In genomic region chr6:1335367-1336037, GRCh38 we compare ENCODE assay signal across 9 cellular contexts. TPM values are rescaled to one million over a fixed set of nuclear protein-coding genes. Genes with fewer than 3 reads are reported as not detected.
DNase-seq lines count a peak whose midpoint lies in the region; ATAC-seq and TF ChIP-seq lines count a peak whose summit lies in the region.
"Had no signal": no experiment of that assay in that cellular context is flagged by ENCODE, and none has a peak within 500 bp of the region (broad histone marks: within the 10 kb centered on the region; RNA-seq: fewer than 3 reads in every experiment).

No MANE protein-coding gene starts in this region.

- TF ChIP-seq POLR2A in tibial nerve (IDR thresholded peaks at IDR 0.05): no peak

- DNase-seq in Caco-2: peak; percentile 90 to 94
- peak; percentile 28 for DNase-seq in NCI-H1105 (lab: John Stamatoyannopoulos, UW)
- peak; percentile 23 for DNase-seq in endothelial cell (ENCODE audit: low spot score)
- DNase-seq in tibial nerve (ENCODE audit: low spot score in 2 of 2): no peak
- DNase-seq in NCI-H1436 treated with DMSO at 0.1 percent for 48 hours (lab: John Stamatoyannopoulos, UW): no peak
- DNase-seq: stimulated activated naive B cell treated with anti-CD40 and anti-IgM and Interleukin-4, amounts not matched to agents 10 μg/mL and 1 μg/mL and 100 μg/mL, for 72 hours had no signal

- peaks cover 24% of the 10 kb centered on the region for H3K4me1 Mint-ChIP-seq in Caco-2 (ENCODE audit: low read depth, unreplicated experiment)
- peaks cover 13% of the 10 kb centered on the region for H3K4me1 Mint-ChIP-seq in endothelial cell (ENCODE audit: unreplicated experiment)
- H3K4me1 Mint-ChIP-seq: stimulated activated naive B cell treated with anti-CD40 and anti-IgM and Interleukin-4, amounts not matched to agents 10 μg/mL and 1 μg/mL and 100 μg/mL, for 72 hours had no signal

- WGBS in tibial nerve, 2 donors: 48 to 49% methylated on average over 14 of the region's 14 CpGs

- H3K4me3 Mint-ChIP-seq in Caco-2 (ENCODE audit: unreplicated experiment) (peak overlapping the region; percentile 53), endothelial cell (ENCODE audit: unreplicated experiment) (no peak overlapping the region)
- H3K4me3 Mint-ChIP-seq: stimulated activated naive B cell treated with anti-CD40 and anti-IgM and Interleukin-4, amounts not matched to agents 10 μg/mL and 1 μg/mL and 100 μg/mL, for 72 hours had no signal

- H3K4me3 ChIP-seq in Caco-2 (ENCODE audit: low read depth, low read length) (no peak overlapping the region), muscle layer of duodenum (ENCODE audit: low read depth in 1 of 2, low read length in 2 of 2) (no peak overlapping the region), tibial nerve (no peak overlapping the region)

- ATAC-seq in GM18517 (IDR thresholded peaks at IDR 0.05; ENCODE audit: unreplicated experiment): no peak
- no peak for ATAC-seq in GM21529 (IDR thresholded peaks at IDR 0.05; ENCODE audit: unreplicated experiment)

- H3K27me3 Mint-ChIP-seq in Caco-2 (ENCODE audit: insufficient read depth, unreplicated experiment) (no peaks in the 10 kb centered on the region), endothelial cell (ENCODE audit: unreplicated experiment) (no peaks in the 10 kb centered on the region)

- H3K27ac Mint-ChIP-seq in Caco-2 (ENCODE audit: unreplicated experiment) (peak overlapping the region; percentile 74), endothelial cell (ENCODE audit: unreplicated experiment) (no peak overlapping the region)
- H3K27ac Mint-ChIP-seq: stimulated activated naive B cell treated with anti-CD40 and anti-IgM and Interleukin-4, amounts not matched to agents 10 μg/mL and 1 μg/mL and 100 μg/mL, for 72 hours had no signal

- CTCF ChIA-PET in Caco-2 (lab: Charles Lee): interaction anchor here (0.8 to 2.6 kb wide), 14 partner anchors 10 to 614 kb away, joined by 3 to 27 read pairs (median 4); partner anchors contain the start of gene FOXQ1

- no peaks in the 10 kb centered on the region for H3K27me3 ChIP-seq in Caco-2 (replicated peaks; ENCODE audit: control insufficient read depth, insufficient read depth, low read length)
- H3K27me3 ChIP-seq in muscle layer of duodenum (ENCODE audit: low read depth, low read length): no peaks in the 10 kb centered on the region
- no peaks in the 10 kb centered on the region for H3K27me3 ChIP-seq in tibial nerve

- intact Hi-C loops in Caco-2 (cut with micrococcal nuclease; ENCODE audit: unreplicated experiment): loop anchor here (1.0 to 2.0 kb wide), 9 partner anchors 10 to 613 kb away; no protein-coding TSS in a partner anchor

- no peaks in the 10 kb centered on the region for H3K36me3 ChIP-seq in Caco-2 (ENCODE audit: control insufficient read depth, insufficient read depth, low read length)
- H3K36me3 ChIP-seq in muscle layer of duodenum (ENCODE audit: control insufficient read depth in 1 of 2, insufficient read depth in 2 of 2, low read length in 2 of 2): no peaks in the 10 kb centered on the region
- H3K36me3 ChIP-seq in tibial nerve: no peaks in the 10 kb centered on the region

- H3K4me1 ChIP-seq in Caco-2 (peaks cover 26% of the 10 kb centered on the region), muscle layer of duodenum (ENCODE audit: control insufficient read depth in 1 of 2, insufficient read depth in 2 of 2, low read length in 2 of 2) (no peaks in the 10 kb centered on the region), tibial nerve (peaks cover 0 to 11% (median 0%) of the 10 kb centered on the region in 4 donors)

- no peaks in the 10 kb centered on the region for H3K9me3 ChIP-seq in Caco-2
- no peaks in the 10 kb centered on the region for H3K9me3 ChIP-seq in muscle layer of duodenum (ENCODE audit: control insufficient read depth in 1 of 2, low read length in 2 of 2)
- H3K9me3 ChIP-seq in tibial nerve: peaks cover 0 to 6% (median 0%) of the 10 kb centered on the region in 4 donors

- POLR2A ChIA-PET in Caco-2 (lab: Charles Lee): interaction anchor here (0.6 to 2.2 kb wide), 7 partner anchors 9 to 423 kb away, joined by 3 to 15 read pairs (median 7); partner anchors contain the start of gene FOXQ1

- H3K27ac ChIP-seq in muscle layer of duodenum (ENCODE audit: low read length) (peak overlapping the region; percentile 27), tibial nerve (no peak overlapping the region)

- no TSS peak for BruUV-seq in Caco-2 (replicated peaks; lab: Mats Ljungman, UMichigan)

- H3K9me3 Mint-ChIP-seq in Caco-2 (ENCODE audit: unreplicated experiment) (no peaks in the 10 kb centered on the region), endothelial cell (ENCODE audit: unreplicated experiment) (no peaks in the 10 kb centered on the region)

- no peak for TF ChIP-seq CTCF in Caco-2 (IDR thresholded peaks at IDR 0.05; ENCODE audit: insufficient read depth in 1 of 2, low read depth in 1 of 2, low read length in 1 of 2, severe bottlenecking in 1 of 2, unreplicated experiment in 1 of 2)
- TF ChIP-seq CTCF in endothelial cell (IDR thresholded peaks at IDR 0.05; ENCODE audit: unreplicated experiment): no peak
- no peak for TF ChIP-seq CTCF in tibial nerve (IDR thresholded peaks at IDR 0.05)

- H3K36me3 Mint-ChIP-seq in Caco-2 (ENCODE audit: insufficient read depth, unreplicated experiment) (no peaks in the 10 kb centered on the region), endothelial cell (ENCODE audit: low read depth, unreplicated experiment) (no peaks in the 10 kb centered on the region)
- H3K36me3 Mint-ChIP-seq: stimulated activated naive B cell treated with anti-CD40 and anti-IgM and Interleukin-4, amounts not matched to agents 10 μg/mL and 1 μg/mL and 100 μg/mL, for 72 hours had no signal

- no peak for TF ChIP-seq EP300 in tibial nerve (IDR thresholded peaks at IDR 0.05)

RNA-seq across cellular contexts. Expression of gene FOXQ1, which starts 23.6 kb away (rescaled TPM):
- total RNA-seq in Caco-2 (2022): 170 and 191 TPM in 2 replicates
- total RNA-seq in endothelial cell (ENCODE audit: unreplicated experiment): 0.67 TPM
- total RNA-seq in tibial nerve: under 1 TPM in 2 of 4 donors, not detected in 2; 0.21 to 0.59 TPM

RNA-seq across cellular contexts. Expression of gene FOXF2, which starts 53.9 kb away (rescaled TPM):
- total RNA-seq in Caco-2 (2022) (0.79 and 0.88 TPM in 2 replicates), endothelial cell (ENCODE audit: unreplicated experiment) (not detected), tibial nerve (1 to 10 TPM in 2 of 4 donors, under 1 TPM in 2; 0.21 to 2.4 (median 0.71) TPM)

Comparison
In these comparisons a context has a peak if more than half of its experiments do, and no peak if none do; other contexts are left out.
1. DNase-seq: peak in Caco-2 (2 of 2), NCI-H1105 (single experiment) and endothelial cell (single experiment); none in tibial nerve (0 of 2) and NCI-H1436 treated with DMSO at 0.1 percent for 48 hours (single experiment).
2. RNA of gene FOXQ1, which starts 23.6 kb away (total RNA-seq): 170 to 191 TPM in Caco-2; 0.67 TPM in endothelial cell (single experiment) and 0.21 to 0.59 TPM in tibial nerve; every median in the first group is over 100 times any median in the second.